Comparison of ENCODE assay signal across 25 cellular contexts in the genomic region with DNA sequence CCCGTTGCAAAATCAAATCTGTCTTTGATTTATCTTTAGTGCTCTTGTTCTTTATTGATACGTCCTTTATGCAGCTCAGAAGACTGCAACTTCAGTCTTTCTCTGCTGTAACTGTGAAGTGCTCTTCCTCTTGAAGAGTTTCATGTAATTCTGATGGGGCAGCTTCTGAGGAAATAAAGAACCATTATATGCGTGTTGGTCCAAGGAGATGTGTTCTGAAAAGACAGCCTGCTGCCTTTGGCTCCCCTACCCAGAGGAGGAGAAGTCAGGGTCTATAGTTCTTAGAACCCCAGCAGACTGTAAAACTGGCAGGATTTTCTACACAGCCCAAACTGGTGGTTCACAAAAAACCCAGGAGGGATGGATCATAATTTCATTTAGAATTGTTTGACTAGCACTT. TPM values are rescaled to one million over a fixed set of nuclear protein-coding genes. Genes with fewer than 3 reads are reported as not detected.
"Had no signal": no experiment of that assay in that cellular context is flagged by ENCODE, and none has a peak within 500 bp of the region (broad histone marks: within the 10 kb centered on the region; RNA-seq: fewer than 3 reads in every experiment).

No MANE protein-coding gene starts in this region.

- H3K27me3 ChIP-seq: esophagus squamous epithelium, left lung, testis, upper lobe of left lung had no signal

- H3K9me3 Mint-ChIP-seq: activated B cell treated with CpG ODN at 0.5 μM for 24 hours; activated CD4-positive, alpha-beta memory T cell treated with anti-CD3 and anti-CD28 coated beads, Interleukin-2, amount 10 ng/mL, durations not matched to agents 7 days and 5 days; activated T-helper 17 cell treated with anti-CD3 and anti-CD28 coated beads, Interleukin-2, amount 50 U/mL, for 72 hours; central memory CD8-positive, alpha-beta T cell; stimulated activated naive CD8-positive, alpha-beta T cell treated with anti-CD3 and anti-CD28 coated beads, Interleukin-15, Interleukin-2, amounts not matched to agents 100 ng/mL and 50 ng/mL, for 24 hours had no signal

- H3K4me1 ChIP-seq: left lung, psoas muscle, testis, upper lobe of left lung had no signal

- H3K27ac Mint-ChIP-seq: activated B cell treated with CpG ODN at 0.5 μM for 24 hours; activated CD4-positive, alpha-beta memory T cell treated with anti-CD3 and anti-CD28 coated beads, Interleukin-2, amount 10 ng/mL, durations not matched to agents 7 days and 5 days; activated CD8-positive, alpha-beta memory T cell treated with anti-CD3 and anti-CD28 coated beads, Interleukin-2, amount 10 ng/mL, durations not matched to agents 7 days and 5 days; activated naive CD8-positive, alpha-beta T cell treated with anti-CD3 and anti-CD28 coated beads, Interleukin-2, amount 10 ng/mL, durations not matched to agents 7 days and 5 days; activated T-helper 17 cell treated with anti-CD3 and anti-CD28 coated beads, Interleukin-2, amount 50 U/mL, for 72 hours; stimulated activated naive CD8-positive, alpha-beta T cell treated with anti-CD3 and anti-CD28 coated beads, Interleukin-15, Interleukin-2, amounts not matched to agents 100 ng/mL and 50 ng/mL, for 24 hours had no signal

- H3K4me3 ChIP-seq: coronary artery, esophagus squamous epithelium, left lung, psoas muscle, skin epidermis, testis, upper lobe of left lung had no signal

- DNase-seq: activated B cell treated with CpG ODN at 0.5 μM for 24 hours; activated CD4-positive, alpha-beta memory T cell treated with anti-CD3 and anti-CD28 coated beads, Interleukin-2, amount 10 ng/mL, durations not matched to agents 7 days and 5 days; activated CD4-positive, alpha-beta T cell treated with anti-CD3 and anti-CD28 coated beads for 48 hours; activated CD8-positive, alpha-beta memory T cell treated with anti-CD3 and anti-CD28 coated beads, Interleukin-2, amount 10 ng/mL, durations not matched to agents 7 days and 5 days; activated naive CD4-positive, alpha-beta T cell treated with Interleukin-2 at 50 U/mL for 16 hours; activated naive CD8-positive, alpha-beta T cell treated with anti-CD3 and anti-CD28 coated beads, Interleukin-2, amount 10 ng/mL, durations not matched to agents 7 days and 5 days; anterior cingulate cortex; effector CD4-positive, alpha-beta T cell; esophagus squamous epithelium; hippocampal formation; left lung; psoas muscle; right cardiac atrium; SK-N-SH; testis; upper lobe of left lung had no signal

- H3K27ac ChIP-seq: coronary artery, esophagus squamous epithelium, left lung, psoas muscle, testis, upper lobe of left lung had no signal

- H3K36me3 Mint-ChIP-seq: activated CD8-positive, alpha-beta memory T cell treated with anti-CD3 and anti-CD28 coated beads, Interleukin-2, amount 10 ng/mL, durations not matched to agents 7 days and 5 days; activated naive CD8-positive, alpha-beta T cell treated with anti-CD3 and anti-CD28 coated beads, Interleukin-2, amount 10 ng/mL, durations not matched to agents 7 days and 5 days had no signal

- H3K9me3 ChIP-seq: esophagus squamous epithelium, left lung, psoas muscle, SK-N-SH, testis, upper lobe of left lung had no signal

- H3K4me1 Mint-ChIP-seq: activated B cell treated with CpG ODN at 0.5 μM for 24 hours; activated CD4-positive, alpha-beta memory T cell treated with anti-CD3 and anti-CD28 coated beads, Interleukin-2, amount 10 ng/mL, durations not matched to agents 7 days and 5 days; activated T-helper 17 cell treated with anti-CD3 and anti-CD28 coated beads, Interleukin-2, amount 50 U/mL, for 72 hours; central memory CD8-positive, alpha-beta T cell had no signal

- FAIRE-seq: keratinocyte had no signal

- H3K27me3 Mint-ChIP-seq: activated CD4-positive, alpha-beta memory T cell treated with anti-CD3 and anti-CD28 coated beads, Interleukin-2, amount 10 ng/mL, durations not matched to agents 7 days and 5 days; activated CD8-positive, alpha-beta memory T cell treated with anti-CD3 and anti-CD28 coated beads, Interleukin-2, amount 10 ng/mL, durations not matched to agents 7 days and 5 days; activated naive CD8-positive, alpha-beta T cell treated with anti-CD3 and anti-CD28 coated beads, Interleukin-2, amount 10 ng/mL, durations not matched to agents 7 days and 5 days; activated T-helper 17 cell treated with anti-CD3 and anti-CD28 coated beads, Interleukin-2, amount 50 U/mL, for 72 hours; central memory CD8-positive, alpha-beta T cell; stimulated activated naive CD8-positive, alpha-beta T cell treated with anti-CD3 and anti-CD28 coated beads, Interleukin-15, Interleukin-2, amounts not matched to agents 100 ng/mL and 50 ng/mL, for 24 hours had no signal

- H3K4me3 Mint-ChIP-seq: activated B cell treated with CpG ODN at 0.5 μM for 24 hours; activated CD4-positive, alpha-beta memory T cell treated with anti-CD3 and anti-CD28 coated beads, Interleukin-2, amount 10 ng/mL, durations not matched to agents 7 days and 5 days; activated CD8-positive, alpha-beta memory T cell treated with anti-CD3 and anti-CD28 coated beads, Interleukin-2, amount 10 ng/mL, durations not matched to agents 7 days and 5 days; activated naive CD8-positive, alpha-beta T cell treated with anti-CD3 and anti-CD28 coated beads, Interleukin-2, amount 10 ng/mL, durations not matched to agents 7 days and 5 days; activated T-helper 17 cell treated with anti-CD3 and anti-CD28 coated beads, Interleukin-2, amount 50 U/mL, for 72 hours; central memory CD8-positive, alpha-beta T cell; stimulated activated naive CD8-positive, alpha-beta T cell treated with anti-CD3 and anti-CD28 coated beads, Interleukin-15, Interleukin-2, amounts not matched to agents 100 ng/mL and 50 ng/mL, for 24 hours had no signal

RNA-seq across cellular contexts. Expression of gene TAGLN3, which starts 42.3 kb away (rescaled TPM):
- total RNA-seq: activated B cell treated with CpG ODN at 0.5 μM for 24 hours; activated CD8-positive, alpha-beta memory T cell treated with anti-CD3 and anti-CD28 coated beads, Interleukin-2, amount 10 ng/mL, durations not matched to agents 7 days and 5 days; activated naive CD8-positive, alpha-beta T cell treated with anti-CD3 and anti-CD28 coated beads, Interleukin-2, amount 10 ng/mL, durations not matched to agents 7 days and 5 days; esophagus squamous epithelium; fibroblast of villous mesenchyme; mononuclear cell; osteocyte; psoas muscle had no signal
